Comparison of ENCODE assay signal across 20 cellular contexts in genomic region chr6:43434441-43434840, GRCh38. TPM values are rescaled to one million over a fixed set of nuclear protein-coding genes. Genes with fewer than 3 reads are reported as not detected.
"Had no signal": no experiment of that assay in that cellular context is flagged by ENCODE, and none has a peak within 500 bp of the region (broad histone marks: within the 10 kb centered on the region; RNA-seq: fewer than 3 reads in every experiment).

No MANE protein-coding gene starts in this region.

- H3K27me3 ChIP-seq: esophagus muscularis mucosa, neural progenitor cell, pancreas had no signal

- H3K9me3 Mint-ChIP-seq: activated naive CD8-positive, alpha-beta T cell treated with anti-CD3 and anti-CD28 coated beads for 36 hours; brain; central memory CD8-positive, alpha-beta T cell; neural progenitor cell; stimulated activated naive CD8-positive, alpha-beta T cell treated with anti-CD3 and anti-CD28 coated beads, Interleukin-15, Interleukin-2, amounts not matched to agents 100 ng/mL and 50 ng/mL, for 24 hours; T-helper 2 cell treated with Interferon-gamma antibody and Interleukin-4, amounts not matched to agents 5 μg/mL and 100 μg/mL, for 36 hours had no signal

- H3K4me2 ChIP-seq: neural progenitor cell had no signal

- DNase-seq: activated CD4-positive, alpha-beta T cell treated with anti-CD3 and anti-CD28 coated beads, Interleukin-2, amount 50 U/mL, for 4 hours; activated CD4-positive, CD25-positive, alpha-beta regulatory T cell; activated effector memory CD4-positive, alpha-beta T cell treated with anti-CD3 and anti-CD28 coated beads, Interleukin-2, amount 50 U/mL, for 16 hours; activated naive CD8-positive, alpha-beta T cell treated with anti-CD3 and anti-CD28 coated beads for 36 hours; amygdala; effector CD4-positive, alpha-beta T cell; midbrain; retina; small intestine; stimulated activated CD4-positive, alpha-beta T cell treated with anti-CD3 and anti-CD28 coated beads, Interleukin-4, amount 100 ng/mL, for 4 hours; stimulated activated CD8-positive, alpha-beta memory T cell treated with anti-CD3 and anti-CD28 coated beads, Interleukin-4, amount 100 ng/mL, for 48 hours had no signal

- H3K27ac ChIP-seq: coronary artery, esophagus muscularis mucosa, neural progenitor cell, pancreas had no signal

- H3K4me3 Mint-ChIP-seq: activated naive CD8-positive, alpha-beta T cell treated with anti-CD3 and anti-CD28 coated beads for 36 hours; brain; central memory CD8-positive, alpha-beta T cell; neural progenitor cell; stimulated activated naive CD8-positive, alpha-beta T cell treated with anti-CD3 and anti-CD28 coated beads, Interleukin-15, Interleukin-2, amounts not matched to agents 100 ng/mL and 50 ng/mL, for 24 hours; T-helper 2 cell treated with Interferon-gamma antibody and Interleukin-4, amounts not matched to agents 5 μg/mL and 100 μg/mL, for 36 hours had no signal

- H3K9me3 ChIP-seq: esophagus muscularis mucosa, pancreas had no signal

- H3K4me3 ChIP-seq: coronary artery, esophagus muscularis mucosa, neural progenitor cell, pancreas had no signal

- H2AFZ ChIP-seq: neural progenitor cell had no signal

- H3K36me3 ChIP-seq: neural progenitor cell had no signal

- H3K4me1 ChIP-seq: neural progenitor cell had no signal

- H3K27ac Mint-ChIP-seq: activated naive CD8-positive, alpha-beta T cell treated with anti-CD3 and anti-CD28 coated beads for 36 hours; neural progenitor cell; stimulated activated naive CD8-positive, alpha-beta T cell treated with anti-CD3 and anti-CD28 coated beads, Interleukin-15, Interleukin-2, amounts not matched to agents 100 ng/mL and 50 ng/mL, for 24 hours; T-helper 2 cell treated with Interferon-gamma antibody and Interleukin-4, amounts not matched to agents 5 μg/mL and 100 μg/mL, for 36 hours had no signal

- H3K27me3 Mint-ChIP-seq: activated naive CD8-positive, alpha-beta T cell treated with anti-CD3 and anti-CD28 coated beads for 36 hours; brain; central memory CD8-positive, alpha-beta T cell; stimulated activated naive CD8-positive, alpha-beta T cell treated with anti-CD3 and anti-CD28 coated beads, Interleukin-15, Interleukin-2, amounts not matched to agents 100 ng/mL and 50 ng/mL, for 24 hours had no signal

- H3K9ac ChIP-seq: neural progenitor cell had no signal

RNA-seq across cellular contexts. Expression of gene DLK2, which starts 20.9 kb away (rescaled TPM):
- total RNA-seq: kidney epithelial cell had no signal
